In genomic region chr10:31975157-31975765, GRCh38 we compare ENCODE assay signal across 15 cellular contexts. TPM values are rescaled to one million over a fixed set of nuclear protein-coding genes. Genes with fewer than 3 reads are reported as not detected.
DNase-seq lines count a peak whose midpoint lies in the region; FAIRE-seq and TF ChIP-seq lines count a peak whose summit lies in the region.
"Had no signal": no experiment of that assay in that cellular context is flagged by ENCODE, and none has a peak within 500 bp of the region (broad histone marks: within the 10 kb centered on the region; RNA-seq: fewer than 3 reads in every experiment).

No MANE protein-coding gene starts in this region.

- H3K18ac ChIP-seq in H1 (ENCODE audit: extremely low read depth, low read length), result no peak overlapping the region; the same call in 1 of the 2 replicates

- H3K23me2 ChIP-seq in H1 (ENCODE audit: low read depth, low read length), result no peaks in the 10 kb centered on the region

- no peak overlapping the region for H3K23ac ChIP-seq in H1 (ENCODE audit: insufficient read length)

- peak overlapping the region; percentile 80 for H3K27ac Mint-ChIP-seq in nephron progenitor cell
- H3K27ac Mint-ChIP-seq: CD4-positive, CD25-positive, alpha-beta regulatory T cell had no signal

- POLR2A ChIA-PET in HEK293 (lab: Yijun Ruan, JAX), result interaction anchor here (0.6 kb wide), 1 partner anchor 1315 kb away, joined by 4 read pairs; no protein-coding TSS in a partner anchor
- POLR2A ChIA-PET in H1 (lab: Charles Lee; ENCODE audit: partially characterized antibody), result no interaction called here

- H3K79me1 ChIP-seq in H1 (ENCODE audit: low read depth, low read length), result no peaks in the 10 kb centered on the region

- no peak overlapping the region for H3K4me3 ChIP-seq in HEK293 (ENCODE audit: low read depth, low read length)
- H3K4me3 ChIP-seq in H1 (ENCODE audit: extremely low read depth in 1 of 4, insufficient read depth in 2 of 4, low read depth in 3 of 4, low read length in 4 of 4), result no peak overlapping the region
- H3K4me3 ChIP-seq in Karpas-422 (ENCODE audit: low read length), result no peak overlapping the region

- peaks cover 17% of the 10 kb centered on the region for H3K9me3 Mint-ChIP-seq in nephron progenitor cell

- H3K14ac ChIP-seq in H1 (ENCODE audit: insufficient read length), result no peak overlapping the region

- H4K20me1 ChIP-seq in H1 (replicated peaks in 1 of 2; ENCODE audit: control insufficient read depth in 1 of 2, insufficient read depth in 2 of 2, low read length in 2 of 2) (no peaks in the 10 kb centered on the region), Karpas-422 (ENCODE audit: insufficient read depth, low read depth, low read length) (no peaks in the 10 kb centered on the region)

- TF ChIP-seq EP300 in H1 (IDR thresholded peaks at IDR 0.05; ENCODE audit: borderline replicate concordance in 1 of 2, low read depth in 2 of 2, low read length in 2 of 2), result no peak

- H2BK20ac ChIP-seq in H1 (ENCODE audit: low read length), result no peak overlapping the region

- no peak overlapping the region for H4K5ac ChIP-seq in H1 (ENCODE audit: insufficient read length, low read depth, low read length)

- no peak for FAIRE-seq in H1 (lab: Jason Lieb, UNC)

- H3K9ac ChIP-seq in H1 (replicated peaks in 1 of 4; ENCODE audit: extremely low read depth in 1 of 4, low read depth in 3 of 4, low read length in 3 of 4) (no peak overlapping the region), Karpas-422 (ENCODE audit: low read length) (no peak overlapping the region)

- TF ChIP-seq POLR2A in H1 (IDR thresholded peaks at IDR 0.05; ENCODE audit: control extremely low read depth in 1 of 2, low read depth in 2 of 2, low read length in 2 of 2), result no peak

- DNase-seq in DMS79 treated with DMSO at 0.1 percent for 48 hours (lab: John Stamatoyannopoulos, UW) (peak; percentile 24), H1 (ENCODE audit: low read depth in 1 of 2, low spot score in 2 of 2) (no peak), nephron progenitor cell (no peak), NCI-H526 (lab: John Stamatoyannopoulos, UW) (no peak), Karpas-422 (no peak)
- DNase-seq in stimulated activated CD4-positive, alpha-beta T cell treated with anti-CD3 and anti-CD28 coated beads, Interleukin-4, amount 100 ng/mL, for 24 hours, result no peak
- DNase-seq: Calu3; CD4-positive, CD25-positive, alpha-beta regulatory T cell; GDM1; NCI-H1048; NCI-H1930; NCI-H2171; NCI-H82; Right ventricle myocardium superior had no signal

- no peaks in the 10 kb centered on the region for H3K9me2 ChIP-seq in Karpas-422 (replicated peaks; ENCODE audit: insufficient read depth, low read length)

- peaks cover 10% of the 10 kb centered on the region for H3K4me1 Mint-ChIP-seq in nephron progenitor cell

- H3K4me2 ChIP-seq in H1 (ENCODE audit: insufficient read depth in 1 of 2, low read depth in 2 of 2, low read length in 2 of 2), result no peak overlapping the region
- H3K4me2 ChIP-seq in Karpas-422 (ENCODE audit: low read depth, low read length, poor library complexity, severe bottlenecking), result no peak overlapping the region

- no peak overlapping the region for H4K8ac ChIP-seq in H1 (ENCODE audit: extremely low read depth, insufficient read depth, low read length)

- no peak overlapping the region for H2BK120ac ChIP-seq in H1 (replicated peaks; ENCODE audit: low read depth, low read length)

- H3K4me3 Mint-ChIP-seq in nephron progenitor cell, result no peak overlapping the region

- no peak overlapping the region for H2BK5ac ChIP-seq in H1 (ENCODE audit: low read depth, low read length)

- no peaks in the 10 kb centered on the region for H3K9me3 ChIP-seq in HEK293 (ENCODE audit: control insufficient read depth, insufficient read depth, low read depth, low read length)
- H3K9me3 ChIP-seq in H1 (ENCODE audit: insufficient read depth in 2 of 2, low read depth in 1 of 2, low read length in 1 of 2), result peaks cover 4 to 6% of the 10 kb centered on the region in 2 experiments; a peak in 3 of 4 replicates
- H3K9me3 ChIP-seq in Karpas-422 (ENCODE audit: low read length), result no peaks in the 10 kb centered on the region

- no peak overlapping the region for H3K27ac ChIP-seq in HEK293 (ENCODE audit: extremely low read depth, low read depth, low read length)
- no peak overlapping the region for H3K27ac ChIP-seq in H1 (ENCODE audit: low read depth, low read length)
- no peak overlapping the region for H3K27ac ChIP-seq in Karpas-422 (ENCODE audit: low read length)

- peaks cover 25% of the 10 kb centered on the region for H3K36me3 Mint-ChIP-seq in nephron progenitor cell (ENCODE audit: low read depth)
- H3K36me3 Mint-ChIP-seq: CD4-positive, CD25-positive, alpha-beta regulatory T cell had no signal

- H3K4me1 ChIP-seq in HEK293 (ENCODE audit: control insufficient read depth, insufficient read depth, low read length), result no peaks in the 10 kb centered on the region
- H3K4me1 ChIP-seq in H1 (replicated peaks in 1 of 4; ENCODE audit: control insufficient read depth in 3 of 4, insufficient read depth in 4 of 4, low read length in 3 of 4), result peaks cover 0 to 4% (median 0%) of the 10 kb centered on the region in 4 experiments; a peak in 1 of 7 replicates
- no peaks in the 10 kb centered on the region for H3K4me1 ChIP-seq in Karpas-422 (ENCODE audit: low read length)

- no peak overlapping the region for H2BK12ac ChIP-seq in H1 (ENCODE audit: low read depth, low read length)

- no peak for TF ChIP-seq RAD21 in H1 (IDR thresholded peaks at IDR 0.05 in 1 of 2, conservative IDR thresholded peaks at IDR 0.05 in 1 of 2; ENCODE audit: low read depth in 2 of 2, low read length in 2 of 2)

- peak overlapping the region; percentile 53 for H3K4ac ChIP-seq in H1 (replicated peaks; ENCODE audit: insufficient read length, low read depth, low read length)

- no peak overlapping the region for H3K56ac ChIP-seq in H1 (replicated peaks; ENCODE audit: insufficient read length, low read depth, low read length)

- TF ChIP-seq CTCF in HEK293 (tag by site-specific recombination; IDR thresholded peaks at IDR 0.05) (no peak), H1 (IDR thresholded peaks at IDR 0.05; ENCODE audit: control extremely low read depth in 1 of 3, insufficient read depth in 1 of 3, low read depth in 1 of 3, low read length in 3 of 3) (no peak), nephron progenitor cell (IDR thresholded peaks at IDR 0.05) (no peak)

- peak overlapping the region; percentile 15 for H4K91ac ChIP-seq in H1 (replicated peaks; ENCODE audit: insufficient read length, low read length)

- no peak overlapping the region for H2BK15ac ChIP-seq in H1 (ENCODE audit: low read length)

- H3K79me2 ChIP-seq in H1 (ENCODE audit: control insufficient read depth in 1 of 2, insufficient read depth in 2 of 2, low read length in 2 of 2), result no peaks in the 10 kb centered on the region
- no peaks in the 10 kb centered on the region for H3K79me2 ChIP-seq in Karpas-422 (ENCODE audit: low read length)

- no peaks in the 10 kb centered on the region for H3K27me3 Mint-ChIP-seq in nephron progenitor cell (ENCODE audit: low read depth, poor library complexity)
- H3K27me3 Mint-ChIP-seq: CD4-positive, CD25-positive, alpha-beta regulatory T cell had no signal

- H3K36me3 ChIP-seq in HEK293 (ENCODE audit: control insufficient read depth in 2 of 2, insufficient read depth in 1 of 2, low read length in 2 of 2) (no peaks in the 10 kb centered on the region), H1 (ENCODE audit: control insufficient read depth in 2 of 4, insufficient read depth in 4 of 4, low read length in 3 of 4) (no peaks in the 10 kb centered on the region), Karpas-422 (ENCODE audit: insufficient read depth, low read length) (no peaks in the 10 kb centered on the region)

- CTCF ChIA-PET in HEK293 (lab: Yijun Ruan, JAX), result no interaction called here
- CTCF ChIA-PET in H1 (lab: Charles Lee; ENCODE audit: partially characterized antibody), result interaction anchor here (0.6 to 1.6 kb wide), 6 partner anchors 10 to 250 kb away, joined by 3 to 5 read pairs (median 4); no protein-coding TSS in a partner anchor

- H2AFZ ChIP-seq in H1 (ENCODE audit: low read length) (peak overlapping the region; percentile 87), Karpas-422 (ENCODE audit: low read length) (no peak overlapping the region)

- WGBS in H1 (ENCODE audit: extremely low coverage in 1 of 2, insufficient coverage in 1 of 2, insufficient read length in 1 of 2, insufficient replicate concordance in 2 of 2, low coverage in 1 of 2, low lambda C conversion rate in 2 of 2, missing lambda C conversion rate in 1 of 2), 2 experiments, result 83% methylated on average over 6 of the region's 6 CpGs; no CpG with 5 or more reads in 1 of the 2 experiments

- no peak overlapping the region; the same call in 1 of the 2 replicates for H2AK5ac ChIP-seq in H1 (ENCODE audit: low read depth, low read length)

- H3K27me3 ChIP-seq in H1 (replicated peaks in 1 of 4; ENCODE audit: control insufficient read depth in 3 of 4, extremely low read depth in 1 of 4, insufficient read depth in 3 of 4, low read length in 3 of 4), result no peaks in the 10 kb centered on the region
- H3K27me3 ChIP-seq in Karpas-422 (ENCODE audit: low read length), result no peaks in the 10 kb centered on the region

TF ChIP-seq in HEK293, 187 proteins besides CTCF, POLR2A, EP300 and RAD21 (continues in another document):
- no peak for TF ChIP-seq PRDM1 (tag by site-specific recombination; IDR thresholded peaks at IDR 0.05)

TF ChIP-seq in H1, 55 proteins besides CTCF, POLR2A, EP300 and RAD21 (continues in another document):
- TF ChIP-seq CHD2 (IDR thresholded peaks at IDR 0.05; ENCODE audit: low read length) (no peak), HDAC6 (IDR thresholded peaks at IDR 0.05; ENCODE audit: low read depth, low read length) (no peak), E2F6 (IDR thresholded peaks at IDR 0.05) (no peak), HDAC2 (IDR thresholded peaks at IDR 0.05; ENCODE audit: borderline replicate concordance in 1 of 2, low read depth in 2 of 2, low read length in 2 of 2) (no peak), YY1 (IDR thresholded peaks at IDR 0.05; ENCODE audit: low read depth, low read length) (no peak)

RNA-seq across cellular contexts. Expression of gene ARHGAP12, which starts 46.6 kb away (rescaled TPM):
- total RNA-seq in H1 (2021; fragmentation: NEBNext Ultra II Directional; extraction: Animal tissue kit (Norgen Biotek cat#: 25700)), result 39.0 and 40.9 TPM in 2 replicates
- polyA plus RNA-seq in H1 (2011; rRNA removed), result 5.6 and 10.1 TPM in 2 replicates
- 14.3 TPM for polyA plus RNA-seq in H1 (2011; cell fraction: cytosol; rRNA removed)
- 6.2 TPM for polyA plus RNA-seq in H1 (2011; cell fraction: nucleus; rRNA removed)
- polyA plus RNA-seq in H1 (2012, experiment 1 of 2), result 12.1 to 26.3 TPM (median 16.0 TPM) in 4 replicates
- polyA plus RNA-seq in H1 (2012, experiment 2 of 2), result 2.2 TPM
- polyA plus RNA-seq in H1 (2013, experiment 1 of 2), result 27.0 TPM
- polyA plus RNA-seq in H1 (2013, experiment 2 of 2), result 30.0 TPM
- polyA minus RNA-seq in H1 (2011; rRNA and poly(A)+ RNA removed), result 26.4 and 35.0 TPM in 2 replicates
- 23.9 TPM for polyA minus RNA-seq in H1 (2011; cell fraction: cytosol; rRNA and poly(A)+ RNA removed)
- polyA minus RNA-seq in H1 (2011; cell fraction: nucleus; rRNA and poly(A)+ RNA removed), result 57.9 TPM
- total RNA-seq in Karpas-422 (2014; rRNA removed; shearing (Covaris generic); ENCODE audit: low replicate concordance), result 6.3 and 15.0 TPM in 2 replicates
